15 cellular contexts compared by ENCODE assay signal in genomic region chr10:11009471-11010308, GRCh38. TPM values are rescaled to one million over a fixed set of nuclear protein-coding genes. Genes with fewer than 3 reads are reported as not detected.
DNase-seq lines count a peak whose midpoint lies in the region; ATAC-seq and TF ChIP-seq lines count a peak whose summit lies in the region.
"Had no signal": no experiment of that assay in that cellular context is flagged by ENCODE, and none has a peak within 500 bp of the region (broad histone marks: within the 10 kb centered on the region; RNA-seq: fewer than 3 reads in every experiment).

No MANE protein-coding gene starts in this region.

- intact Hi-C loops in mucosa of descending colon (cut with DNase I, micrococcal nuclease), result no loop called here

- peak; percentile 72 for ATAC-seq in stimulated activated naive CD8-positive, alpha-beta T cell treated with anti-CD3 and anti-CD28 coated beads, Interleukin-15, amount 100 ng/mL, for 72 hours
- no peak for ATAC-seq in stimulated activated naive CD8-positive, alpha-beta T cell treated with anti-CD3 and anti-CD28 coated beads, Interleukin-15, Interleukin-2, amounts not matched to agents 100 U/mL and 50 U/mL, for 24 hours
- ATAC-seq in mucosa of descending colon (peak; percentile 66), HG02938 (IDR thresholded peaks at IDR 0.05; ENCODE audit: unreplicated experiment) (no peak), HG02884 (IDR thresholded peaks at IDR 0.05; ENCODE audit: unreplicated experiment) (no peak)

- H3K36me3 Mint-ChIP-seq in brain, result peaks cover 4% of the 10 kb centered on the region
- H3K36me3 Mint-ChIP-seq: IgD-negative memory B cell had no signal

- peaks cover 80% of the 10 kb centered on the region for H3K27me3 Mint-ChIP-seq in stimulated activated naive CD8-positive, alpha-beta T cell treated with anti-CD3 and anti-CD28 coated beads, Interleukin-15, amount 100 ng/mL, for 72 hours
- H3K27me3 Mint-ChIP-seq in brain, result no peaks in the 10 kb centered on the region

- H3K4me1 ChIP-seq in mucosa of descending colon (ENCODE audit: low read depth), result no peaks in the 10 kb centered on the region

- no peak overlapping the region for H3K27ac Mint-ChIP-seq in stimulated activated naive CD8-positive, alpha-beta T cell treated with anti-CD3 and anti-CD28 coated beads, Interleukin-15, amount 100 ng/mL, for 72 hours
- H3K27ac Mint-ChIP-seq in brain, result peak overlapping the region in 4 of 5 experiments; percentile 45 to 99 (median 74)
- H3K27ac Mint-ChIP-seq: IgD-negative memory B cell had no signal

- no peak overlapping the region for H3K4me3 ChIP-seq in mucosa of descending colon
- H3K4me3 ChIP-seq: BLaER1, upper lobe of left lung had no signal

- no peak overlapping the region for H3K4me3 Mint-ChIP-seq in stimulated activated naive CD8-positive, alpha-beta T cell treated with anti-CD3 and anti-CD28 coated beads, Interleukin-15, amount 100 ng/mL, for 72 hours
- peak overlapping the region in 4 of 5 experiments; percentile 40 to 92 (median 72) for H3K4me3 Mint-ChIP-seq in brain
- H3K4me3 Mint-ChIP-seq: IgD-negative memory B cell had no signal

- no peaks in the 10 kb centered on the region for H3K36me3 ChIP-seq in mucosa of descending colon (ENCODE audit: low read depth)
- H3K36me3 ChIP-seq: BLaER1, upper lobe of left lung had no signal

- no peak for TF ChIP-seq CTCF in brain (conservative IDR thresholded peaks at IDR 0.05)
- no peak for TF ChIP-seq CTCF in mucosa of descending colon (IDR thresholded peaks at IDR 0.05)

- H3K9me3 Mint-ChIP-seq in stimulated activated naive CD8-positive, alpha-beta T cell treated with anti-CD3 and anti-CD28 coated beads, Interleukin-15, amount 100 ng/mL, for 72 hours, result no peaks in the 10 kb centered on the region
- peaks cover 0 to 2% (median 0%) of the 10 kb centered on the region in 5 experiments for H3K9me3 Mint-ChIP-seq in brain

- H3K9me3 ChIP-seq in mucosa of descending colon, result no peaks in the 10 kb centered on the region
- H3K9me3 ChIP-seq: BLaER1, upper lobe of left lung had no signal

- DNase-seq in stimulated activated naive CD8-positive, alpha-beta T cell treated with anti-CD3 and anti-CD28 coated beads, Interleukin-15, amount 100 ng/mL, for 72 hours, result no peak
- no peak for DNase-seq in stimulated activated naive CD8-positive, alpha-beta T cell treated with anti-CD3 and anti-CD28 coated beads, Interleukin-15, Interleukin-2, amounts not matched to agents 100 U/mL and 50 U/mL, for 24 hours
- no peak for DNase-seq in mucosa of descending colon
- no peak for DNase-seq in activated effector memory CD4-positive, alpha-beta T cell treated with anti-CD3 and anti-CD28 coated beads, Interleukin-2, amount 50 U/mL, for 16 hours
- no peak for DNase-seq in DMS79 (lab: John Stamatoyannopoulos, UW)
- DNase-seq: activated CD4-positive, CD25-positive, alpha-beta regulatory T cell treated with anti-CD3 and anti-CD28 coated beads, Interleukin-2, amount 50 U/mL, for 72 hours; erythroblast; NCI-H1436 treated with DMSO at 0.1 percent for 48 hours; NCI-H526 treated with DMSO at 0.1 percent for 48 hours had no signal

- peaks cover 17% of the 10 kb centered on the region for H3K4me1 Mint-ChIP-seq in stimulated activated naive CD8-positive, alpha-beta T cell treated with anti-CD3 and anti-CD28 coated beads, Interleukin-15, amount 100 ng/mL, for 72 hours
- H3K4me1 Mint-ChIP-seq in brain, result peaks cover 93% of the 10 kb centered on the region

RNA-seq across cellular contexts. Expression of gene CELF2, which starts 8.0 kb away (rescaled TPM):
- polyA plus RNA-seq in brain (ENCODE audit: insufficient read depth, low read depth, low replicate concordance), result 19.5 TPM
- total RNA-seq in mucosa of descending colon, result 10 to 100 TPM; 31.4 to 56.5 (median 36.1) TPM

Comparison
In these comparisons a context has a peak if more than half of its experiments do, and no peak if none do; other contexts are left out.
1. ATAC-seq: peak in stimulated activated naive CD8-positive, alpha-beta T cell treated with anti-CD3 and anti-CD28 coated beads, Interleukin-15, amount 100 ng/mL, for 72 hours (single experiment) and mucosa of descending colon (single experiment); none in stimulated activated naive CD8-positive, alpha-beta T cell treated with anti-CD3 and anti-CD28 coated beads, Interleukin-15, Interleukin-2, amounts not matched to agents 100 U/mL and 50 U/mL, for 24 hours (single experiment), HG02938 (single experiment) and HG02884 (single experiment).
2. H3K27ac Mint-ChIP-seq: peak in brain (4 of 5); none in stimulated activated naive CD8-positive, alpha-beta T cell treated with anti-CD3 and anti-CD28 coated beads, Interleukin-15, amount 100 ng/mL, for 72 hours (0 of 2).
3. H3K4me3 Mint-ChIP-seq: peak in brain (4 of 5); none in stimulated activated naive CD8-positive, alpha-beta T cell treated with anti-CD3 and anti-CD28 coated beads, Interleukin-15, amount 100 ng/mL, for 72 hours (0 of 2).